11 cellular contexts compared by ENCODE assay signal in genomic region chr19:7832781-7833180, GRCh38. TPM values are rescaled to one million over a fixed set of nuclear protein-coding genes. Genes with fewer than 3 reads are reported as not detected.
DNase-seq lines count a peak whose midpoint lies in the region; ATAC-seq, FAIRE-seq and TF ChIP-seq lines count a peak whose summit lies in the region.
"Had no signal": no experiment of that assay in that cellular context is flagged by ENCODE, and none has a peak within 500 bp of the region (broad histone marks: within the 10 kb centered on the region; RNA-seq: fewer than 3 reads in every experiment).

No MANE protein-coding gene starts in this region.

- H3K27me3 ChIP-seq in IMR-90 (ENCODE audit: control insufficient read depth, insufficient read depth, low read length): 0 out of 2 replicates have a peak, but pooled peaks cover 2% of the 10 kb centered on the region
- no peaks in the 10 kb centered on the region for H3K27me3 ChIP-seq in neural cell (ENCODE audit: insufficient read depth, low read depth, low read length)
- H3K27me3 ChIP-seq in hepatocyte: no peaks in the 10 kb centered on the region
- H3K27me3 ChIP-seq in endodermal cell (ENCODE audit: control insufficient read depth, insufficient read depth, low read length, poor library complexity, severe bottlenecking): peaks cover 18% of the 10 kb centered on the region

- H4K5ac ChIP-seq in IMR-90 (ENCODE audit: low read depth, low read length): no peak overlapping the region

- in situ Hi-C loops in IMR-90 (cut with MboI; ENCODE audit: low sequenced_read_pairs): no loop called here

- no peak overlapping the region; the same call in 1 of the 2 replicates for H3K14ac ChIP-seq in IMR-90 (replicated peaks; ENCODE audit: low read depth, low read length)

- no peaks in the 10 kb centered on the region for H3F3A ChIP-seq in neural cell (ENCODE audit: insufficient read depth, low read length, poor library complexity, severe bottlenecking)

- no peak overlapping the region for H3K4me2 ChIP-seq in IMR-90 (ENCODE audit: low read depth, low read length)
- H3K4me2 ChIP-seq in neural cell (ENCODE audit: low read length): no peak overlapping the region
- no peak overlapping the region for H3K4me2 ChIP-seq in hepatocyte

- H3K18ac ChIP-seq in IMR-90 (ENCODE audit: low read depth, low read length): no peak overlapping the region

- H4K20me1 ChIP-seq in IMR-90 (ENCODE audit: insufficient read depth, low read length): peaks cover 10% of the 10 kb centered on the region
- no peaks in the 10 kb centered on the region for H4K20me1 ChIP-seq in neural cell (ENCODE audit: insufficient read depth)
- no peaks in the 10 kb centered on the region for H4K20me1 ChIP-seq in hepatocyte (ENCODE audit: insufficient read depth, poor library complexity, severe bottlenecking)

- no peak overlapping the region; the same call in 1 of the 2 replicates for H3K4ac ChIP-seq in IMR-90 (ENCODE audit: low read depth, low read length)

- CTCF ChIA-PET in IMR-90 (lab: Yijun Ruan, JAX): no interaction called here

- H3K4me1 ChIP-seq in IMR-90 (ENCODE audit: control insufficient read depth, insufficient read depth, low read length): peaks cover 15% of the 10 kb centered on the region; the same call in 1 of the 2 replicates
- H3K4me1 ChIP-seq in hepatocyte (ENCODE audit: insufficient read depth): peaks cover 3% of the 10 kb centered on the region
- no peaks in the 10 kb centered on the region for H3K4me1 ChIP-seq in endodermal cell (ENCODE audit: control insufficient read depth, insufficient read depth, low read length)

- H2BK15ac ChIP-seq in IMR-90 (ENCODE audit: low read depth, low read length): no peak overlapping the region; the same call in 2 of the 3 replicates

- peak overlapping the region; percentile 34; the same call in 1 of the 2 replicates for H3K23ac ChIP-seq in IMR-90 (ENCODE audit: low read depth, low read length)

- H3K36me3 Mint-ChIP-seq in endodermal cell (ENCODE audit: low read depth): no peaks in the 10 kb centered on the region

- no peaks in the 10 kb centered on the region for H3K9me3 ChIP-seq in IMR-90 (ENCODE audit: control insufficient read depth, insufficient read depth, low read length)
- H3K9me3 ChIP-seq in neural cell (ENCODE audit: low read length): no peaks in the 10 kb centered on the region
- no peaks in the 10 kb centered on the region for H3K9me3 ChIP-seq in hepatocyte (ENCODE audit: low read depth)
- H3K9me3 ChIP-seq in endodermal cell (ENCODE audit: control insufficient read depth, low read length): no peaks in the 10 kb centered on the region
- H3K9me3 ChIP-seq: thoracic aorta had no signal

- H3K79me2 ChIP-seq in neural cell (replicated peaks; ENCODE audit: insufficient read depth, low read length): peaks cover 16% of the 10 kb centered on the region
- H3K79me2 ChIP-seq in hepatocyte: peaks cover 13% of the 10 kb centered on the region

- no peaks in the 10 kb centered on the region for H3K9me2 ChIP-seq in neural cell (ENCODE audit: insufficient read depth, low read length)
- H3K9me2 ChIP-seq in hepatocyte (replicated peaks; ENCODE audit: insufficient read depth): no peaks in the 10 kb centered on the region

- H3K27ac ChIP-seq in IMR-90 (ENCODE audit: insufficient read depth, low read length): no peak overlapping the region
- H3K27ac ChIP-seq in epithelial cell of prostate: peak overlapping the region; percentile 95
- H3K27ac ChIP-seq in neural cell (ENCODE audit: low read length): no peak overlapping the region
- no peak overlapping the region for H3K27ac ChIP-seq in hepatocyte
- no peak overlapping the region for H3K27ac ChIP-seq in endodermal cell (ENCODE audit: low read depth, low read length)
- H3K27ac ChIP-seq: thoracic aorta had no signal

- no peak overlapping the region for H4K91ac ChIP-seq in IMR-90 (ENCODE audit: insufficient read depth, low read depth, low read length)

- FAIRE-seq in GM12892 (lab: Jason Lieb, UNC): no peak

- H2AK5ac ChIP-seq in IMR-90 (ENCODE audit: low read depth, low read length): no peak overlapping the region

- H3K9me3 Mint-ChIP-seq in endodermal cell: no peaks in the 10 kb centered on the region

- ATAC-seq in IMR-90 (ENCODE audit: low read depth): no peak
- no peak for ATAC-seq in left lobe of liver

- H3K27ac Mint-ChIP-seq in endodermal cell: no peak overlapping the region

- TF ChIP-seq RAD21 in IMR-90 (IDR thresholded peaks at IDR 0.05; ENCODE audit: low read length): no peak
- no peak for TF ChIP-seq RAD21 in neural cell (conservative IDR thresholded peaks at IDR 0.05)

- intact Hi-C loops in IMR-90 (cut with micrococcal nuclease): no loop called here

- H3K56ac ChIP-seq in IMR-90 (ENCODE audit: extremely low read depth, insufficient read depth, low read length): no peak overlapping the region

- TF ChIP-seq CTCF in IMR-90 (conservative IDR thresholded peaks at IDR 0.05; ENCODE audit: low read depth, low read length) (no peak), neural cell (IDR thresholded peaks at IDR 0.05; ENCODE audit: poor library complexity, severe bottlenecking) (no peak), hepatocyte (IDR thresholded peaks at IDR 0.05; ENCODE audit: poor library complexity) (no peak), endodermal cell (conservative IDR thresholded peaks at IDR 0.05) (no peak)

- no peak overlapping the region for H3K4me3 Mint-ChIP-seq in endodermal cell

- peaks cover 3 to 53% of the 10 kb centered on the region in 2 experiments for H3K79me1 ChIP-seq in IMR-90 (ENCODE audit: low read depth in 1 of 2, low read length in 2 of 2)

- H3K4me3 ChIP-seq in IMR-90 (ENCODE audit: insufficient read depth, low read depth, low read length) (no peak overlapping the region), neural cell (ENCODE audit: low read length) (peak overlapping the region; percentile 74), hepatocyte (no peak overlapping the region), endodermal cell (ENCODE audit: low read length) (no peak overlapping the region)
- H3K4me3 ChIP-seq: thoracic aorta had no signal

- H3K4me1 Mint-ChIP-seq in endodermal cell: peaks cover 7% of the 10 kb centered on the region

- H3K27me3 Mint-ChIP-seq in endodermal cell (ENCODE audit: insufficient read depth): peaks cover 51% of the 10 kb centered on the region

- no peak overlapping the region for H2BK5ac ChIP-seq in IMR-90 (ENCODE audit: low read depth, low read length, poor library complexity, severe bottlenecking)

- BruUV-seq in IMR-90 (replicated peaks; lab: Mats Ljungman, UMichigan): no TSS peak

- H2BK20ac ChIP-seq in IMR-90 (ENCODE audit: low read depth, low read length): no peak overlapping the region

- TF ChIP-seq POLR2A in IMR-90 (IDR thresholded peaks at IDR 0.05; ENCODE audit: low read depth, low read length) (no peak), GM12892 (IDR thresholded peaks at IDR 0.05; ENCODE audit: low read depth, low read length) (no peak)

- H3K36me3 ChIP-seq in IMR-90 (ENCODE audit: control insufficient read depth, insufficient read depth, low read length) (no peaks in the 10 kb centered on the region), neural cell (ENCODE audit: insufficient read depth, low read length) (no peaks in the 10 kb centered on the region), hepatocyte (replicated peaks; ENCODE audit: insufficient read depth, low read depth) (no peaks in the 10 kb centered on the region), endodermal cell (ENCODE audit: control insufficient read depth, insufficient read depth, low read length) (no peaks in the 10 kb centered on the region)
- H3K36me3 ChIP-seq: thoracic aorta had no signal

- dilution Hi-C loops in IMR-90 (cut with HindIII; ENCODE audit: low sequenced_read_pairs, unreplicated experiment): no loop called here

- H2BK120ac ChIP-seq in IMR-90 (ENCODE audit: low read depth, low read length): no peak overlapping the region

- POLR2A ChIA-PET in IMR-90 (lab: Charles Lee; ENCODE audit: unreplicated experiment): no interaction called here

- no peak overlapping the region for H3K9ac ChIP-seq in IMR-90 (ENCODE audit: low read depth, low read length)
- H3K9ac ChIP-seq in neural cell (ENCODE audit: low read length): no peak overlapping the region
- no peak overlapping the region for H3K9ac ChIP-seq in endodermal cell (ENCODE audit: extremely low read depth, low read length, poor library complexity, severe bottlenecking)

- 77% methylated on average over 6 of the region's 12 CpGs; no CpG with 5 or more reads in 1 of the 2 experiments for WGBS in IMR-90 (ENCODE audit: extremely low coverage in 2 of 2, insufficient read length in 1 of 2), 2 experiments
- 89% methylated on average over 12 of the region's 12 CpGs for WGBS in hepatocyte (ENCODE audit: low lambda C conversion rate, missing lambda C conversion rate)
- WGBS in endodermal cell (ENCODE audit: insufficient coverage in 1 of 2, insufficient read length in 1 of 2), 2 experiments: 90% methylated on average over 9 to 12 of the region's 12 CpGs

- peaks cover 2% of the 10 kb centered on the region; the same call in 1 of the 2 replicates for H3K9me1 ChIP-seq in IMR-90 (ENCODE audit: insufficient read depth, low read length)

- peak overlapping the region; percentile 5 for H2AK9ac ChIP-seq in IMR-90 (replicated peaks; ENCODE audit: low read depth, low read length, poor library complexity)

- H2AFZ ChIP-seq in IMR-90 (replicated peaks; ENCODE audit: low read length, poor library complexity) (peak overlapping the region; percentile 52), neural cell (ENCODE audit: low read depth, low read length) (no peak overlapping the region), hepatocyte (no peak overlapping the region)

- H4K8ac ChIP-seq in IMR-90 (ENCODE audit: low read depth in 2 of 2, low read length in 2 of 2): no peak overlapping the region

- DNase-seq in AG20443 (ENCODE audit: low spot score): peak; percentile 55
- DNase-seq in IMR-90: no peak
- DNase-seq in epithelial cell of prostate (ENCODE audit: low read depth, low spot score): no peak
- no peak for DNase-seq in hepatocyte (ENCODE audit: low spot score)
- no peak for DNase-seq in left lobe of liver (ENCODE audit: low spot score)
- DNase-seq in endodermal cell: no peak
- no peak for DNase-seq in GM12892 (ENCODE audit: insufficient read length)
- DNase-seq: NCI-H510A treated with DMSO at 0.1 percent for 48 hours had no signal

- no peak for TF ChIP-seq EP300 in neural cell (conservative IDR thresholded peaks at IDR 0.05; ENCODE audit: poor library complexity, severe bottlenecking)

RNA-seq across cellular contexts. Expression of gene EVI5L, which starts 2.8 kb away (rescaled TPM):
- total RNA-seq in IMR-90 (2012; rRNA removed) (12.7 and 15.0 TPM in 2 replicates), hepatocyte (10.7 and 12.4 TPM in 2 replicates), left lobe of liver (4.8 TPM), endodermal cell (1 to 10 TPM; 6.4 to 9.2 TPM)
- polyA plus RNA-seq in IMR-90 (2012; rRNA removed) (14.6 and 15.0 TPM in 2 replicates), neural cell (50.6 and 65.1 TPM in 2 replicates), hepatocyte (11.5 and 13.1 TPM in 2 replicates)
- 13.6 and 18.5 TPM in 2 replicates for polyA plus RNA-seq in IMR-90 (2012; cell fraction: cytosol; rRNA removed)
- polyA plus RNA-seq in IMR-90 (2012; cell fraction: nucleus; rRNA removed; ENCODE audit: low replicate concordance): 21.0 and 37.0 TPM in 2 replicates
- polyA minus RNA-seq in neural cell: 57.8 and 70.4 TPM in 2 replicates
- 14.6 TPM for polyA plus RNA-seq in endodermal cell (2013, experiment 1 of 2)
- polyA plus RNA-seq in endodermal cell (2013, experiment 2 of 2): 12.3 TPM
- 7.0 TPM for polyA plus RNA-seq in GM12892 (2012; ENCODE audit: missing spikeins)

RNA-seq across cellular contexts. Expression of gene PRR36, which starts 41.4 kb away (rescaled TPM):
- not detected in 2 replicates for total RNA-seq in IMR-90 (2012; rRNA removed)
- 0.02 and 0.06 TPM in 2 replicates for polyA plus RNA-seq in IMR-90 (2012; rRNA removed)
- polyA plus RNA-seq in IMR-90 (2012; cell fraction: cytosol; rRNA removed): 0.05 and 0.21 TPM in 2 replicates
- 0.09 and 0.29 TPM in 2 replicates for polyA plus RNA-seq in IMR-90 (2012; cell fraction: nucleus; rRNA removed; ENCODE audit: low replicate concordance)
- polyA plus RNA-seq in neural cell: 2.5 and 2.7 TPM in 2 replicates
- polyA minus RNA-seq in neural cell: 5.4 and 6.6 TPM in 2 replicates
- 0.40 and 1.00 TPM in 2 replicates for total RNA-seq in hepatocyte
- 2.5 and 5.4 TPM in 2 replicates for polyA plus RNA-seq in hepatocyte
- total RNA-seq in left lobe of liver: 0.15 TPM
- total RNA-seq in endodermal cell: 10 to 100 TPM in 1 of 2 donors, 1 to 10 TPM in 1; 9.5 to 20.2 TPM
- polyA plus RNA-seq in endodermal cell (2013, experiment 1 of 2): 32.1 TPM
- polyA plus RNA-seq in endodermal cell (2013, experiment 2 of 2): 29.5 TPM
- not detected for polyA plus RNA-seq in GM12892 (2012; ENCODE audit: missing spikeins)
- total RNA-seq: thoracic aorta had no signal
- polyA plus RNA-seq: AG04450 had no signal

RNA-seq across cellular contexts. Expression of gene LRRC8E, which starts 55.5 kb away (rescaled TPM):
- total RNA-seq in IMR-90 (2012; rRNA removed) (6.9 and 7.2 TPM in 2 replicates), hepatocyte (1.8 and 4.5 TPM in 2 replicates), left lobe of liver (4.3 TPM), endodermal cell (1 to 10 TPM; 2.8 to 3.4 TPM)
- polyA plus RNA-seq in IMR-90 (2012; rRNA removed) (6.4 and 6.9 TPM in 2 replicates), neural cell (not detected in 2 replicates), hepatocyte (3.2 and 3.3 TPM in 2 replicates)
- polyA plus RNA-seq in IMR-90 (2012; cell fraction: cytosol; rRNA removed): 4.1 and 5.4 TPM in 2 replicates
- polyA plus RNA-seq in IMR-90 (2012; cell fraction: nucleus; rRNA removed; ENCODE audit: low replicate concordance): 4.1 and 7.1 TPM in 2 replicates
- polyA minus RNA-seq in neural cell: not detected in 2 replicates
- polyA plus RNA-seq in endodermal cell (2013, experiment 1 of 2): 0.68 TPM
- 1.2 TPM for polyA plus RNA-seq in endodermal cell (2013, experiment 2 of 2)
- polyA plus RNA-seq in GM12892 (2012; ENCODE audit: missing spikeins): not detected
